1 cellular context compared by ENCODE assay signal in the genomic region with DNA sequence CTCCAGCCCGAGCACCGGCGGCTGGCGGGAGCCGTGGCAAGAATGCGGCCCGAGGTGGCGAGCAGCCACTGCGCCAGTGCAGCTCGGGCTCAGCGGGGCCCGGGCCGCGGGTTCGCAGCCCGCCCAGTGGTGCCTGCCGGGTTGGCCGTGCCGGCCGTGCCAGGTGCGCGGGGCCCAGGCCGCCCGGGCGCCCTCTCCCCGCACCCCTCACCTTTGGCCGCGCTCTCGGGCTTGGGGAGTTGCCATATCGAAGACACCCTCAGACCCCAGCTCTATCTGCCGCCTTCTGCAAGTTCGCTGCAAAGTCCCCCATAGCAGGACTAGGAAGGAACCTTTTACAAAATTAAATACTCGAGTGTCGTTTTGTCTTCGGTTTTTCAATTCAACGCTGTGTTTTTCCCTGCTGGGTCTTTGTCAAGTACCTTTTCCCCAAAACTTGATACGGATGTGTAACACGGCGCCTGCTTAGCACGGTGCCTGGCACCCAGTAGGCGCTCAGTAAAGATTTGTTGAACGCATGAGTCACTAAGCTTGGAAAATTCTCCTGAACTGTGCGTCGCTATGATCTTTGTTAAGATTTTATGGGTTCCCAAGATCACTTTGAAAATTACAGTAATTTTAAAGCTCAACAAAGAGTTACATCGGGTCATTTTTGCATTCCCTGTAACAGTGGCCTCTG.
TF ChIP-seq lines count a peak whose summit lies in the region.

No MANE protein-coding gene starts in this region.

TF ChIP-seq in HepG2, 621 proteins besides CTCF, POLR2A, EP300 and RAD21 (continued from another document):
- TF ChIP-seq, protein P1, sequence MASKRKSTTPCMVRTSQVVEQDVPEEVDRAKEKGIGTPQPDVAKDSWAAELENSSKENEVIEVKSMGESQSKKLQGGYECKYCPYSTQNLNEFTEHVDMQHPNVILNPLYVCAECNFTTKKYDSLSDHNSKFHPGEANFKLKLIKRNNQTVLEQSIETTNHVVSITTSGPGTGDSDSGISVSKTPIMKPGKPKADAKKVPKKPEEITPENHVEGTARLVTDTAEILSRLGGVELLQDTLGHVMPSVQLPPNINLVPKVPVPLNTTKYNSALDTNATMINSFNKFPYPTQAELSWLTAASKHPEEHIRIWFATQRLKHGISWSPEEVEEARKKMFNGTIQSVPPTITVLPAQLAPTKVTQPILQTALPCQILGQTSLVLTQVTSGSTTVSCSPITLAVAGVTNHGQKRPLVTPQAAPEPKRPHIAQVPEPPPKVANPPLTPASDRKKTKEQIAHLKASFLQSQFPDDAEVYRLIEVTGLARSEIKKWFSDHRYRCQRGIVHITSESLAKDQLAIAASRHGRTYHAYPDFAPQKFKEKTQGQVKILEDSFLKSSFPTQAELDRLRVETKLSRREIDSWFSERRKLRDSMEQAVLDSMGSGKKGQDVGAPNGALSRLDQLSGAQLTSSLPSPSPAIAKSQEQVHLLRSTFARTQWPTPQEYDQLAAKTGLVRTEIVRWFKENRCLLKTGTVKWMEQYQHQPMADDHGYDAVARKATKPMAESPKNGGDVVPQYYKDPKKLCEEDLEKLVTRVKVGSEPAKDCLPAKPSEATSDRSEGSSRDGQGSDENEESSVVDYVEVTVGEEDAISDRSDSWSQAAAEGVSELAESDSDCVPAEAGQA (IDR thresholded peaks at IDR 0.05; ENCODE audit: low read depth): no peak
- TF ChIP-seq, protein P1 (CRISPR knock-in tag; IDR thresholded peaks at IDR 0.05; ENCODE audit: borderline replicate concordance): no peak
- TF ChIP-seq ZNF598 (CRISPR knock-in tag; IDR thresholded peaks at IDR 0.05; ENCODE audit: borderline replicate concordance): no peak
- TF ChIP-seq KAT8 (CRISPR knock-in tag; IDR thresholded peaks at IDR 0.05): no peak
- TF ChIP-seq NFRKB (IDR thresholded peaks at IDR 0.05): no peak
- TF ChIP-seq TEF (CRISPR knock-in tag; IDR thresholded peaks at IDR 0.05): no peak
- TF ChIP-seq PHF20 (CRISPR knock-in tag; IDR thresholded peaks at IDR 0.05): no peak
- TF ChIP-seq ZNF7 (CRISPR knock-in tag; IDR thresholded peaks at IDR 0.05): no peak
- no peak for TF ChIP-seq ZNF891 (CRISPR knock-in tag; IDR thresholded peaks at IDR 0.05)
- TF ChIP-seq NR2F6 (IDR thresholded peaks at IDR 0.05): no peak
- no peak for TF ChIP-seq NR2F6 (CRISPR knock-in tag; IDR thresholded peaks at IDR 0.05)
- no peak for TF ChIP-seq ZMAT5 (CRISPR knock-in tag; IDR thresholded peaks at IDR 0.05; ENCODE audit: borderline replicate concordance, low read depth)
- TF ChIP-seq EHMT2 (IDR thresholded peaks at IDR 0.05; ENCODE audit: borderline replicate concordance, low read depth, low read length): no peak
- no peak for TF ChIP-seq GABPA (IDR thresholded peaks at IDR 0.05; ENCODE audit: low read depth, low read length)
- TF ChIP-seq GABPA (CRISPR knock-in tag; IDR thresholded peaks at IDR 0.05; ENCODE audit: low read depth): no peak
- no peak for TF ChIP-seq SIN3B (IDR thresholded peaks at IDR 0.05; ENCODE audit: low read length)
- TF ChIP-seq ZMAT3 (CRISPR knock-in tag; conservative IDR thresholded peaks at IDR 0.05): no peak; the same call in 1 of the 2 replicates
- no peak for TF ChIP-seq ATM (IDR thresholded peaks at IDR 0.05; ENCODE audit: borderline replicate concordance)
- no peak for TF ChIP-seq ZNF629 (CRISPR knock-in tag; conservative IDR thresholded peaks at IDR 0.05)
- TF ChIP-seq RAD51 (IDR thresholded peaks at IDR 0.05; ENCODE audit: borderline replicate concordance): no peak
